Comparison of ENCODE assay signal across 17 cellular contexts in the genomic region with DNA sequence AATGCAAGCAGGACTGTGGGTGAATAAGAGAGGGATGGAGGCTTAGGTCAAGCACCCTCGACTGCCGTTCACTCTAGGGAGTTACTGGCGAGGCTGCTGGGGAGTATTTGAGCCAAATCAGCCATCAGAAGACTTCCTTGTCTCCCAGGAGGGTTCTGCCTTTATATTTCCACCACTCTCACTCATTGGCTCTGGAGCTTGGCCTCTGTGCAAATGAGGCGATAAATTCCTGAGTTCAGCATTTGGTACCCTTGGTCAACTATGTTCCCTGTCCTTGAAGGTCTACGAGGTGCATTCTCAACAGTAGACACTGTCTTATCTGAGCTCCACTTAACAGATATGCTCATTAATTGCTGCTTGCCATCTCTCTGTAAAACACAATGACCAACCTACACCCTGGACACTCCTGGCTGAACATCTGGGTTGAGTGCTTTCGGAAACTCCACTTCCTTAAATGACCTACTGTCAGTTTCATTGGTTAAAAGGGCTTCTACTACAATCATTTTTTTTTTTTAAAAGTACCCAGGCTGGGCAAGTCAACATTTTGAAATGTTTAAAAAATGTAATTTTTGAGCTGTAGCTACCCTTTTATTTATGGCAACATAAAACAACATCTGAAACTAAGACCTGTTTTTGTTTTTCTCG.
A peak's percentile ranks its signal among the peaks of the same experiment; 100 is the strongest.
DNase-seq lines count a peak whose midpoint lies in the region; ATAC-seq and TF ChIP-seq lines count a peak whose summit lies in the region.
"Had no signal": no experiment of that assay in that cellular context is flagged by ENCODE, and none has a peak within 500 bp of the region (broad histone marks: within the 10 kb centered on the region; RNA-seq: fewer than 3 reads in every experiment).

No MANE protein-coding gene starts in this region.

- no peaks in the 10 kb centered on the region for H4K20me1 ChIP-seq in PC-9 (ENCODE audit: insufficient read depth)

- no TSS peak for BruUV-seq in PC-9 (replicated peaks; lab: Mats Ljungman, UMichigan)

- H3K79me2 ChIP-seq in PC-9 (ENCODE audit: low read depth): no peaks in the 10 kb centered on the region

- H3K4me3 Mint-ChIP-seq in osteocyte (ENCODE audit: unreplicated experiment): no peak overlapping the region
- no peak overlapping the region for H3K4me3 Mint-ChIP-seq in activated T-helper 2 cell treated with anti-CD3 and anti-CD28 coated beads, Interferon-gamma antibody, Interleukin-2, Interleukin-4, amounts not matched to agents 10 μg/mL and 5 μg/mL and 100 μg/mL, durations not matched to agents 14 hours and 24 hours and 36 hours (ENCODE audit: low read depth)
- H3K4me3 Mint-ChIP-seq: B cell, memory B cell had no signal

- H3K36me3 Mint-ChIP-seq in osteocyte (ENCODE audit: unreplicated experiment): no peaks in the 10 kb centered on the region
- H3K36me3 Mint-ChIP-seq in activated T-helper 2 cell treated with anti-CD3 and anti-CD28 coated beads, Interferon-gamma antibody, Interleukin-2, Interleukin-4, amounts not matched to agents 10 μg/mL and 5 μg/mL and 100 μg/mL, durations not matched to agents 14 hours and 24 hours and 36 hours (ENCODE audit: low read depth): no peaks in the 10 kb centered on the region
- H3K36me3 Mint-ChIP-seq: memory B cell had no signal

- H3K9me3 Mint-ChIP-seq in osteocyte (ENCODE audit: unreplicated experiment): no peaks in the 10 kb centered on the region
- no peaks in the 10 kb centered on the region for H3K9me3 Mint-ChIP-seq in activated T-helper 2 cell treated with anti-CD3 and anti-CD28 coated beads, Interferon-gamma antibody, Interleukin-2, Interleukin-4, amounts not matched to agents 10 μg/mL and 5 μg/mL and 100 μg/mL, durations not matched to agents 14 hours and 24 hours and 36 hours
- H3K9me3 Mint-ChIP-seq: memory B cell had no signal

- intact Hi-C loops in PC-9 (cut with micrococcal nuclease; ENCODE audit: unreplicated experiment): loop anchor here (10.0 kb wide), 1 partner anchor 62 kb away; no protein-coding TSS in a partner anchor
- intact Hi-C loops in activated T-helper 2 cell treated with anti-CD3 and anti-CD28 coated beads, Interferon-gamma antibody, Interleukin-2, Interleukin-4, amounts not matched to agents 10 μg/mL and 5 μg/mL and 100 μg/mL, durations not matched to agents 14 hours and 24 hours and 36 hours (cut with micrococcal nuclease): no loop called here

- no peak overlapping the region for H3K4me3 ChIP-seq in PC-9
- H3K4me3 ChIP-seq: right lobe of liver, transverse colon had no signal

- H3K27ac ChIP-seq in PC-9: no peak overlapping the region
- H3K27ac ChIP-seq: right lobe of liver, transverse colon had no signal

- no peak overlapping the region for H3K4me2 ChIP-seq in PC-9

- no peak overlapping the region for H2AFZ ChIP-seq in PC-9

- H3K4me1 ChIP-seq in PC-9 (replicated peaks; ENCODE audit: insufficient read depth): no peaks in the 10 kb centered on the region
- H3K4me1 ChIP-seq: right lobe of liver had no signal

- peaks cover 28% of the 10 kb centered on the region for H3K27me3 ChIP-seq in PC-9 (ENCODE audit: insufficient read depth, low read depth)
- H3K27me3 ChIP-seq: right lobe of liver, transverse colon had no signal

- H3K9me2 ChIP-seq in PC-9 (ENCODE audit: insufficient read depth): no peaks in the 10 kb centered on the region

- ATAC-seq in GM18868 (IDR thresholded peaks at IDR 0.05; ENCODE audit: unreplicated experiment) (peak; percentile 48), HG02588 (IDR thresholded peaks at IDR 0.05; ENCODE audit: unreplicated experiment) (peak; percentile 78), HG03442 (IDR thresholded peaks at IDR 0.05; ENCODE audit: unreplicated experiment) (peak; percentile 62)
- ATAC-seq: right lobe of liver had no signal

- DNase-seq in osteocyte (ENCODE audit: extremely low spot score, unreplicated experiment) (peak; percentile 17), SKM-1 (lab: John Stamatoyannopoulos, UW; ENCODE audit: unreplicated experiment) (no peak), PC-9 (no peak), NCI-H187 (lab: John Stamatoyannopoulos, UW) (no peak)
- no peak for DNase-seq in activated T-helper 2 cell treated with anti-CD3 and anti-CD28 coated beads, Interferon-gamma antibody, Interleukin-2, Interleukin-4, amounts not matched to agents 10 μg/mL and 5 μg/mL and 100 μg/mL, durations not matched to agents 14 hours and 24 hours and 36 hours (ENCODE audit: low spot score)
- DNase-seq: activated naive CD4-positive, alpha-beta T cell; erythroblast; NCI-H2081; NCI-H774; right lobe of liver; stimulated activated CD4-positive, alpha-beta T cell treated with anti-CD3 and anti-CD28 coated beads, Interleukin-4, amount 100 ng/mL, for 24 hours; transverse colon had no signal

- H3K27me3 Mint-ChIP-seq in osteocyte (ENCODE audit: unreplicated experiment): no peaks in the 10 kb centered on the region
- no peaks in the 10 kb centered on the region for H3K27me3 Mint-ChIP-seq in activated T-helper 2 cell treated with anti-CD3 and anti-CD28 coated beads, Interferon-gamma antibody, Interleukin-2, Interleukin-4, amounts not matched to agents 10 μg/mL and 5 μg/mL and 100 μg/mL, durations not matched to agents 14 hours and 24 hours and 36 hours (ENCODE audit: low read depth)
- H3K27me3 Mint-ChIP-seq: B cell, memory B cell had no signal

- no peaks in the 10 kb centered on the region for H3F3A ChIP-seq in PC-9 (ENCODE audit: insufficient read depth, low read depth)

- H3K36me3 ChIP-seq in PC-9 (ENCODE audit: low read depth): no peaks in the 10 kb centered on the region
- H3K36me3 ChIP-seq: right lobe of liver, transverse colon had no signal

- no peak overlapping the region for H3K27ac Mint-ChIP-seq in osteocyte (ENCODE audit: unreplicated experiment)
- no peak overlapping the region for H3K27ac Mint-ChIP-seq in activated T-helper 2 cell treated with anti-CD3 and anti-CD28 coated beads, Interferon-gamma antibody, Interleukin-2, Interleukin-4, amounts not matched to agents 10 μg/mL and 5 μg/mL and 100 μg/mL, durations not matched to agents 14 hours and 24 hours and 36 hours
- H3K27ac Mint-ChIP-seq: B cell, memory B cell had no signal

- TF ChIP-seq CTCF in osteocyte (IDR thresholded peaks at IDR 0.05): no peak
- no peak for TF ChIP-seq CTCF in PC-9 (conservative IDR thresholded peaks at IDR 0.05)

- CTCF ChIA-PET in PC-9 (lab: Charles Lee): no interaction called here

- no peaks in the 10 kb centered on the region for H3K9me3 ChIP-seq in PC-9 (ENCODE audit: insufficient read depth, low read depth)
- H3K9me3 ChIP-seq: right lobe of liver, transverse colon had no signal

- POLR2A ChIA-PET in PC-9 (lab: Charles Lee; ENCODE audit: unreplicated experiment): no interaction called here

- peaks cover 4% of the 10 kb centered on the region for H3K4me1 Mint-ChIP-seq in osteocyte (ENCODE audit: unreplicated experiment)
- H3K4me1 Mint-ChIP-seq in activated T-helper 2 cell treated with anti-CD3 and anti-CD28 coated beads, Interferon-gamma antibody, Interleukin-2, Interleukin-4, amounts not matched to agents 10 μg/mL and 5 μg/mL and 100 μg/mL, durations not matched to agents 14 hours and 24 hours and 36 hours (ENCODE audit: low read depth): no peaks in the 10 kb centered on the region
- H3K4me1 Mint-ChIP-seq: B cell, memory B cell had no signal
